In genomic region chr17:55275894-55276804, GRCh38 we compare ENCODE assay signal across 1 cellular context.
A peak's percentile ranks its signal among the peaks of the same experiment; 100 is the strongest.
TF ChIP-seq lines count a peak whose summit lies in the region.

No MANE protein-coding gene starts in this region.

TF ChIP-seq in HepG2, 621 proteins besides CTCF, POLR2A, EP300 and RAD21 (continued from another document):
- TF ChIP-seq ZNF407 (CRISPR knock-in tag; IDR thresholded peaks at IDR 0.05; ENCODE audit: not compliant biosample characterization) (no peak), ZNF446 (CRISPR knock-in tag; IDR thresholded peaks at IDR 0.05) (no peak), FUBP1 (CRISPR knock-in tag; IDR thresholded peaks at IDR 0.05; ENCODE audit: borderline replicate concordance) (no peak), ZMAT5 (CRISPR knock-in tag; IDR thresholded peaks at IDR 0.05; ENCODE audit: borderline replicate concordance, low read depth) (no peak), AGO2 (optimal IDR thresholded peaks at IDR 0.05; ENCODE audit: low read depth, low read length) (no peak), DMAP1 (CRISPR knock-in tag; IDR thresholded peaks at IDR 0.05) (no peak), ZBTB44 (CRISPR knock-in tag; IDR thresholded peaks at IDR 0.05) (no peak), HMGA1 (CRISPR knock-in tag; conservative IDR thresholded peaks at IDR 0.05) (no peak), ZNF644 (CRISPR knock-in tag; IDR thresholded peaks at IDR 0.05; ENCODE audit: low read depth) (no peak), ZNF354B (CRISPR knock-in tag; IDR thresholded peaks at IDR 0.05) (no peak), HDAC2 (CRISPR knock-in tag; IDR thresholded peaks at IDR 0.05) (no peak), AKNA (CRISPR knock-in tag; IDR thresholded peaks at IDR 0.05; ENCODE audit: borderline replicate concordance) (no peak), ATF3 (CRISPR knock-in tag; IDR thresholded peaks at IDR 0.05) (no peak), ELF4 (CRISPR knock-in tag; IDR thresholded peaks at IDR 0.05; ENCODE audit: borderline replicate concordance) (no peak), ATF7 (IDR thresholded peaks at IDR 0.05) (peak; percentile 52; the same call in 1 of the 2 replicates), ATF7 (CRISPR knock-in tag; IDR thresholded peaks at IDR 0.05) (no peak), ZNF709 (CRISPR knock-in tag; IDR thresholded peaks at IDR 0.05) (no peak), ZNF567 (CRISPR knock-in tag; IDR thresholded peaks at IDR 0.05; ENCODE audit: borderline replicate concordance) (no peak), HNRNPLL (IDR thresholded peaks at IDR 0.05; ENCODE audit: low read depth, low read length, poor library complexity, severe bottlenecking) (no peak), TP53 (CRISPR knock-in tag; conservative IDR thresholded peaks at IDR 0.05) (no peak), GATA4 (IDR thresholded peaks at IDR 0.05; ENCODE audit: borderline replicate concordance, low read depth) (peak; percentile 19; the same call in 1 of the 2 replicates), PPARG (CRISPR knock-in tag; conservative IDR thresholded peaks at IDR 0.05) (no peak)
